In the genomic region with DNA sequence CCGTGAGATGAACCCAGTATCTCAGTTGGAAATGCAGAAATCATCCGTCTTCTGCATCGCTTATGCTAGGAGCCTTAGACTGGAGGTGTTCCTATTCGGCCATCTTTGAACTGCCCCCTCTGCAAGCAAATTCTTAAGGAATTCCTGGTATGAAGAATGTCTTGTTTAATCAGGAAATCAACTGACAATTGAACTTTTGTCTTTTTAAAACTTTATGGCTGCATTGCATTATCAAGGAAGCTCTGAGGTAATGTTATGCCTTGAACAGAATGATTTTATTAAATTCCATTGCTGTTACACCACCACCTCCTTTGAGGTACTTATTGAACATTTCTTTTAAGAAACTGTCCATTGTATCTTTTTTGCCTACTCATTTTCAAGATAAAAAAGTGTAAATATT, we compare ENCODE assay signal across 19 cellular contexts.
A peak's percentile ranks its signal among the peaks of the same experiment; 100 is the strongest.
DNase-seq lines count a peak whose midpoint lies in the region; TF ChIP-seq lines count a peak whose summit lies in the region.
"Had no signal": no experiment of that assay in that cellular context is flagged by ENCODE, and none has a peak within 500 bp of the region (broad histone marks: within the 10 kb centered on the region; RNA-seq: fewer than 3 reads in every experiment).

No MANE protein-coding gene starts in this region.

- POLR2A ChIA-PET in A673 (lab: Charles Lee; ENCODE audit: low non-redundant PET), result no interaction called here

- H3K4me3 Mint-ChIP-seq in glutamatergic neuron (ENCODE audit: unreplicated experiment), result no peak overlapping the region
- H3K4me3 Mint-ChIP-seq: CD4-positive, alpha-beta T cell had no signal

- H3K27me3 Mint-ChIP-seq in glutamatergic neuron (ENCODE audit: unreplicated experiment), result no peaks in the 10 kb centered on the region
- H3K27me3 Mint-ChIP-seq: CD4-positive, alpha-beta T cell had no signal

- H3K4me1 ChIP-seq in A673 (ENCODE audit: insufficient read depth, low read length, poor library complexity, severe bottlenecking) (no peaks in the 10 kb centered on the region), HUES48 (ENCODE audit: control insufficient read depth, insufficient read depth, low read length) (peaks cover 7% of the 10 kb centered on the region; the same call in 1 of the 2 replicates)
- H3K4me1 ChIP-seq: SJCRH30 had no signal

- no peak for TF ChIP-seq CTCF in A673 (conservative IDR thresholded peaks at IDR 0.05; ENCODE audit: low read depth, low read length)
- TF ChIP-seq CTCF in glutamatergic neuron (IDR thresholded peaks at IDR 0.05; ENCODE audit: partially characterized antibody, unreplicated experiment), result no peak

- DNase-seq in A673 (ENCODE audit: low spot score) (peak; percentile 10), amniotic epithelial cell (ENCODE audit: low read depth) (peak; percentile 4), kidney tubule cell (ENCODE audit: low spot score) (peak; percentile 9), NCI-H2227 (lab: John Stamatoyannopoulos, UW; ENCODE audit: unreplicated experiment) (no peak), islet precursor cell (no peak), glutamatergic neuron (no peak), SK-N-DZ (ENCODE audit: low spot score) (no peak)
- DNase-seq: CD4-positive, alpha-beta T cell; DMS53; EL; GOT3; NCI-H1436; NCI-H1930; NCI-H526; SJCRH30 had no signal

- H3K36me3 Mint-ChIP-seq in glutamatergic neuron (ENCODE audit: unreplicated experiment), result no peaks in the 10 kb centered on the region

- H3K27ac Mint-ChIP-seq in glutamatergic neuron (ENCODE audit: unreplicated experiment), result no peak overlapping the region
- H3K27ac Mint-ChIP-seq: CD4-positive, alpha-beta T cell had no signal

- H3K27me3 ChIP-seq in A673 (replicated peaks; ENCODE audit: insufficient read depth, low read depth, low read length, poor library complexity), result no peaks in the 10 kb centered on the region
- no peaks in the 10 kb centered on the region for H3K27me3 ChIP-seq in HUES48 (ENCODE audit: control insufficient read depth, insufficient read depth, low read length)
- H3K27me3 ChIP-seq: SJCRH30 had no signal

- no TSS peak for BruUV-seq in A673 (replicated peaks; lab: Mats Ljungman, UMichigan)

- CTCF ChIA-PET in A673 (lab: Charles Lee), result no interaction called here

- H3K9ac ChIP-seq in HUES48 (ENCODE audit: low read depth, low read length), result no peak overlapping the region
- H3K9ac ChIP-seq: KMS-11 had no signal

- H3K9me3 ChIP-seq in A673 (ENCODE audit: low read depth, low read length, poor library complexity, severe bottlenecking) (no peaks in the 10 kb centered on the region), HUES48 (ENCODE audit: control insufficient read depth, insufficient read depth, low read length) (peaks cover 8% of the 10 kb centered on the region; the same call in 1 of the 2 replicates)
- H3K9me3 ChIP-seq: SJCRH30 had no signal

- no peaks in the 10 kb centered on the region for H3K4me1 Mint-ChIP-seq in glutamatergic neuron (ENCODE audit: low read depth, unreplicated experiment)

- intact Hi-C loops in A673 (cut with micrococcal nuclease; ENCODE audit: unreplicated experiment), result no loop called here

- H3K9me3 Mint-ChIP-seq in glutamatergic neuron (ENCODE audit: unreplicated experiment), result peaks cover 4% of the 10 kb centered on the region

- H3K4me3 ChIP-seq in A673 (ENCODE audit: low read depth, low read length, poor library complexity, severe bottlenecking), result no peak overlapping the region
- H3K4me3 ChIP-seq in HUES48 (ENCODE audit: low read depth, low read length), result peak overlapping the region; percentile 32
- H3K4me3 ChIP-seq: GM12878, SJCRH30 had no signal

- no peak overlapping the region for H3K27ac ChIP-seq in A673 (ENCODE audit: low read depth, low read length, poor library complexity, severe bottlenecking)
- H3K27ac ChIP-seq in HUES48 (ENCODE audit: low read depth, low read length), result peak overlapping the region; percentile 55
- H3K27ac ChIP-seq: HL-60, KMS-11, SJCRH30 had no signal

- H3K36me3 ChIP-seq in A673 (ENCODE audit: insufficient read depth, low read length, poor library complexity, severe bottlenecking), result no peaks in the 10 kb centered on the region
- H3K36me3 ChIP-seq in HUES48 (ENCODE audit: control insufficient read depth, insufficient read depth, low read length), result no peaks in the 10 kb centered on the region
- H3K36me3 ChIP-seq: SJCRH30 had no signal

Comparison
In these comparisons a context has a peak if more than half of its experiments do, and no peak if none do; other contexts are left out.
1. DNase-seq: peak in A673 (single experiment), amniotic epithelial cell (single experiment) and kidney tubule cell (single experiment); none in NCI-H2227 (single experiment), islet precursor cell (single experiment), glutamatergic neuron (single experiment) and SK-N-DZ (single experiment).